In the genomic region with DNA sequence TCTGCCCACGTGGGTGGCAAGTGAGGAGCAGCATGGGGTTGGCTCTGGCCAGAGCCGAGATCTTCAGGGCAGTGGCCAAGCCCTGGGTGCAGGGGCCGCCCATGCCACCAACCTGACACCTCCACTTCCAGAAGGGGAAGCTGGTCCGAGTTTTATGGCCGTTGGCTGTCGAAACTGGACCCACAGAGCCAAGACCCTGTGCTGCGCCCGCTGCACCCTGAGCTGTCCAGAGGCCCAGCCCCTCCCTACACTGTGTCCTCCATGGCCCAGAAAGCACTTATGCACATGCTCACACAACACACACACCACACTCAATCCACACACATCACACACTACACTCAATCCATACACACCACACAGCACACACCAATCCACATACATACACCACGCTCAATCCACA, we compare ENCODE assay signal across 19 cellular contexts. TPM values are rescaled to one million over a fixed set of nuclear protein-coding genes. Genes with fewer than 3 reads are reported as not detected.
DNase-seq lines count a peak whose midpoint lies in the region; ATAC-seq and TF ChIP-seq lines count a peak whose summit lies in the region.
"Had no signal": no experiment of that assay in that cellular context is flagged by ENCODE, and none has a peak within 500 bp of the region (broad histone marks: within the 10 kb centered on the region; RNA-seq: fewer than 3 reads in every experiment).

No MANE protein-coding gene starts in this region.

- no peaks in the 10 kb centered on the region for H3K9me3 Mint-ChIP-seq in stimulated activated naive CD8-positive, alpha-beta T cell treated with anti-CD3 and anti-CD28 coated beads, Interleukin-15, amount 100 ng/mL, for 72 hours
- H3K9me3 Mint-ChIP-seq: CD4-positive, alpha-beta memory T cell had no signal

- no peak overlapping the region for H2BK120ac ChIP-seq in mesenchymal stem cell (ENCODE audit: low read depth, low read length)

- peak overlapping the region; percentile 19 for H4K8ac ChIP-seq in mesenchymal stem cell (ENCODE audit: low read length)

- peak; percentile 9 for ATAC-seq in stimulated activated naive CD8-positive, alpha-beta T cell treated with anti-CD3 and anti-CD28 coated beads, Interleukin-15, Interleukin-2, amounts not matched to agents 100 U/mL and 50 U/mL, for 24 hours
- ATAC-seq in stimulated activated naive CD8-positive, alpha-beta T cell treated with anti-CD3 and anti-CD28 coated beads, Interleukin-15, amount 100 ng/mL, for 72 hours, result no peak
- ATAC-seq in upper lobe of right lung (peak; percentile 15), esophagus mucosa (no peak), GM19395 (IDR thresholded peaks at IDR 0.05; ENCODE audit: unreplicated experiment) (no peak)

- H3K4ac ChIP-seq in mesenchymal stem cell (ENCODE audit: low read depth in 1 of 2, low read length in 2 of 2), result no peak overlapping the region

- H2BK12ac ChIP-seq in mesenchymal stem cell (ENCODE audit: low read length in 2 of 2), result no peak overlapping the region

- H3K23ac ChIP-seq in mesenchymal stem cell (ENCODE audit: low read length in 2 of 2), result no peak overlapping the region

- no peak overlapping the region for H3K4me3 Mint-ChIP-seq in stimulated activated naive CD8-positive, alpha-beta T cell treated with anti-CD3 and anti-CD28 coated beads, Interleukin-15, amount 100 ng/mL, for 72 hours
- H3K4me3 Mint-ChIP-seq: CD4-positive, alpha-beta memory T cell had no signal

- TF ChIP-seq CTCF in osteoblast (IDR thresholded peaks at IDR 0.05; ENCODE audit: extremely low read depth, low read depth, low read length), result no peak
- TF ChIP-seq CTCF in upper lobe of right lung (IDR thresholded peaks at IDR 0.05), result no peak
- TF ChIP-seq CTCF in thyroid gland (IDR thresholded peaks at IDR 0.05), result no peak

- H3K4me3 ChIP-seq in mesenchymal stem cell (ENCODE audit: insufficient read depth in 1 of 2, low read depth in 1 of 2, low read length in 2 of 2) (no peak overlapping the region), osteoblast (ENCODE audit: insufficient read depth, low read length) (no peak overlapping the region), upper lobe of right lung (no peak overlapping the region), thyroid gland (replicated peaks in 1 of 3) (no peak overlapping the region)

- H3K4me1 Mint-ChIP-seq in stimulated activated naive CD8-positive, alpha-beta T cell treated with anti-CD3 and anti-CD28 coated beads, Interleukin-15, amount 100 ng/mL, for 72 hours, result peaks cover 5% of the 10 kb centered on the region
- H3K4me1 Mint-ChIP-seq: CD4-positive, alpha-beta memory T cell had no signal

- no peak overlapping the region for H3K27ac Mint-ChIP-seq in stimulated activated naive CD8-positive, alpha-beta T cell treated with anti-CD3 and anti-CD28 coated beads, Interleukin-15, amount 100 ng/mL, for 72 hours
- H3K27ac Mint-ChIP-seq: CD4-positive, alpha-beta memory T cell had no signal

- H3K27me3 ChIP-seq in mesenchymal stem cell (ENCODE audit: control insufficient read depth in 1 of 2, insufficient read depth in 1 of 2, low read length in 2 of 2) (peaks cover 9 to 17% of the 10 kb centered on the region in 2 experiments), osteoblast (ENCODE audit: insufficient read depth, low read length) (no peaks in the 10 kb centered on the region), upper lobe of right lung (peaks cover 4% of the 10 kb centered on the region), thyroid gland (no peaks in the 10 kb centered on the region)

- H3K79me1 ChIP-seq in mesenchymal stem cell (replicated peaks; ENCODE audit: low read length, poor library complexity, severe bottlenecking), result no peaks in the 10 kb centered on the region

- no peak overlapping the region for H4K91ac ChIP-seq in mesenchymal stem cell (ENCODE audit: low read length)

- DNase-seq in stimulated activated naive CD8-positive, alpha-beta T cell treated with anti-CD3 and anti-CD28 coated beads, Interleukin-15, Interleukin-2, amounts not matched to agents 100 U/mL and 50 U/mL, for 24 hours, result no peak
- DNase-seq in stimulated activated naive CD8-positive, alpha-beta T cell treated with anti-CD3 and anti-CD28 coated beads, Interleukin-15, amount 100 ng/mL, for 72 hours, result no peak
- no peak for DNase-seq in mesenchymal stem cell
- DNase-seq in osteoblast (ENCODE audit: insufficient read length, low spot score, missing footprints), result peak; percentile 52
- DNase-seq in upper lobe of right lung, result no peak
- no peak for DNase-seq in thyroid gland
- DNase-seq: 8988T; C1 segment of cervical spinal cord; Calu3; CD4-positive, alpha-beta memory T cell; COR-L47; DMS53; DMS79 treated with DMSO at 0.1 percent for 48 hours; GF-D8; GOT3; H7; HCEC 1CT had no signal

- H2BK5ac ChIP-seq in mesenchymal stem cell (ENCODE audit: low read depth, low read length, poor library complexity, severe bottlenecking), result no peak overlapping the region

- no peaks in the 10 kb centered on the region for H3K79me2 ChIP-seq in osteoblast (ENCODE audit: insufficient read depth, low read length)

- H2AK5ac ChIP-seq in mesenchymal stem cell (ENCODE audit: low read length, severe bottlenecking), result no peak overlapping the region

- H3K27me3 Mint-ChIP-seq in stimulated activated naive CD8-positive, alpha-beta T cell treated with anti-CD3 and anti-CD28 coated beads, Interleukin-15, amount 100 ng/mL, for 72 hours, result peaks cover 7% of the 10 kb centered on the region

- no peaks in the 10 kb centered on the region for H4K20me1 ChIP-seq in osteoblast (ENCODE audit: insufficient read depth, low read length)

- no peak for TF ChIP-seq POLR2A in thyroid gland (IDR thresholded peaks at IDR 0.05)

- WGBS in mesenchymal stem cell, result 90% methylated on average over 8 of the region's 9 CpGs
- 73 to 87% methylated on average over 8 to 9 of the region's 9 CpGs for WGBS in thyroid gland, 2 donors

- H3K4me2 ChIP-seq in mesenchymal stem cell (ENCODE audit: low read length, poor library complexity, severe bottlenecking) (no peak overlapping the region), osteoblast (ENCODE audit: insufficient read depth, low read length) (no peak overlapping the region)

- H3K27ac ChIP-seq in mesenchymal stem cell (ENCODE audit: low read length, poor library complexity, severe bottlenecking), result no peak overlapping the region
- H3K27ac ChIP-seq in osteoblast (ENCODE audit: low read depth, low read length), result no peak overlapping the region
- no peak overlapping the region for H3K27ac ChIP-seq in upper lobe of right lung
- no peak overlapping the region for H3K27ac ChIP-seq in thyroid gland

- no peak overlapping the region for H2BK15ac ChIP-seq in mesenchymal stem cell (ENCODE audit: low read depth, poor library complexity, severe bottlenecking)

- no peak overlapping the region for H3K18ac ChIP-seq in mesenchymal stem cell (ENCODE audit: low read depth in 1 of 2, low read length in 2 of 2)

- H2AFZ ChIP-seq in mesenchymal stem cell (ENCODE audit: low read depth, low read length) (no peak overlapping the region), osteoblast (ENCODE audit: low read length) (no peak overlapping the region)

- intact Hi-C loops in upper lobe of right lung (cut with DNase I), result no loop called here
- intact Hi-C loops in thyroid gland (cut with DNase I), result no loop called here

- H3K14ac ChIP-seq in mesenchymal stem cell (ENCODE audit: low read length in 2 of 2), result no peak overlapping the region

- H3K4me1 ChIP-seq in mesenchymal stem cell (ENCODE audit: control insufficient read depth, insufficient read depth, low read depth, low read length) (peaks cover 16% of the 10 kb centered on the region), osteoblast (ENCODE audit: insufficient read depth, low read length) (peaks cover 21% of the 10 kb centered on the region), upper lobe of right lung (no peaks in the 10 kb centered on the region), thyroid gland (no peaks in the 10 kb centered on the region)

- no peak overlapping the region for H3K9ac ChIP-seq in mesenchymal stem cell (ENCODE audit: low read length)

- H3K9me3 ChIP-seq in mesenchymal stem cell (ENCODE audit: control insufficient read depth, low read length) (no peaks in the 10 kb centered on the region), osteoblast (ENCODE audit: low read depth, low read length) (no peaks in the 10 kb centered on the region), upper lobe of right lung (no peaks in the 10 kb centered on the region), thyroid gland (no peaks in the 10 kb centered on the region)

- H3K36me3 ChIP-seq in mesenchymal stem cell (ENCODE audit: control insufficient read depth in 1 of 2, insufficient read depth in 2 of 2, low read depth in 1 of 2, low read length in 2 of 2) (no peaks in the 10 kb centered on the region), osteoblast (ENCODE audit: insufficient read depth, low read length) (no peaks in the 10 kb centered on the region), upper lobe of right lung (no peaks in the 10 kb centered on the region), thyroid gland (no peaks in the 10 kb centered on the region)

RNA-seq across cellular contexts. Expression of a gene that starts 33.9 kb away (rescaled TPM):
- polyA plus RNA-seq in mesenchymal stem cell (2013, experiment 1 of 2), result 12.7 TPM
- polyA plus RNA-seq in mesenchymal stem cell (2013, experiment 2 of 2), result 12.3 TPM
- 26.5 and 27.9 TPM in 2 replicates for total RNA-seq in osteoblast
- 35.4 TPM for total RNA-seq in upper lobe of right lung
- total RNA-seq in esophagus mucosa, result 14.9 TPM
- 10 to 100 TPM; 24.2 to 58.1 (median 34.5) TPM for total RNA-seq in thyroid gland

RNA-seq across cellular contexts. Expression of a gene that starts 34.4 kb away (rescaled TPM):
- polyA plus RNA-seq in mesenchymal stem cell (2013, experiment 1 of 2), result 1.3 TPM
- polyA plus RNA-seq in mesenchymal stem cell (2013, experiment 2 of 2), result 1.5 TPM
- total RNA-seq in osteoblast, result under 0.01 and 0.29 TPM in 2 replicates
- total RNA-seq in upper lobe of right lung, result 1.3 TPM
- not detected for total RNA-seq in esophagus mucosa
- under 1 TPM in 2 of 4 donors, not detected in 2; 0.92 to 0.98 TPM for total RNA-seq in thyroid gland
- total RNA-seq: CD4-positive, alpha-beta memory T cell had no signal

Comparison
In these comparisons a context has a peak if more than half of its experiments do, and no peak if none do; other contexts are left out.
1. ATAC-seq: peak in stimulated activated naive CD8-positive, alpha-beta T cell treated with anti-CD3 and anti-CD28 coated beads, Interleukin-15, Interleukin-2, amounts not matched to agents 100 U/mL and 50 U/mL, for 24 hours (single experiment) and upper lobe of right lung (single experiment); none in stimulated activated naive CD8-positive, alpha-beta T cell treated with anti-CD3 and anti-CD28 coated beads, Interleukin-15, amount 100 ng/mL, for 72 hours (single experiment), esophagus mucosa (single experiment) and GM19395 (single experiment).